25 cellular contexts compared by ENCODE assay signal in the genomic region with DNA sequence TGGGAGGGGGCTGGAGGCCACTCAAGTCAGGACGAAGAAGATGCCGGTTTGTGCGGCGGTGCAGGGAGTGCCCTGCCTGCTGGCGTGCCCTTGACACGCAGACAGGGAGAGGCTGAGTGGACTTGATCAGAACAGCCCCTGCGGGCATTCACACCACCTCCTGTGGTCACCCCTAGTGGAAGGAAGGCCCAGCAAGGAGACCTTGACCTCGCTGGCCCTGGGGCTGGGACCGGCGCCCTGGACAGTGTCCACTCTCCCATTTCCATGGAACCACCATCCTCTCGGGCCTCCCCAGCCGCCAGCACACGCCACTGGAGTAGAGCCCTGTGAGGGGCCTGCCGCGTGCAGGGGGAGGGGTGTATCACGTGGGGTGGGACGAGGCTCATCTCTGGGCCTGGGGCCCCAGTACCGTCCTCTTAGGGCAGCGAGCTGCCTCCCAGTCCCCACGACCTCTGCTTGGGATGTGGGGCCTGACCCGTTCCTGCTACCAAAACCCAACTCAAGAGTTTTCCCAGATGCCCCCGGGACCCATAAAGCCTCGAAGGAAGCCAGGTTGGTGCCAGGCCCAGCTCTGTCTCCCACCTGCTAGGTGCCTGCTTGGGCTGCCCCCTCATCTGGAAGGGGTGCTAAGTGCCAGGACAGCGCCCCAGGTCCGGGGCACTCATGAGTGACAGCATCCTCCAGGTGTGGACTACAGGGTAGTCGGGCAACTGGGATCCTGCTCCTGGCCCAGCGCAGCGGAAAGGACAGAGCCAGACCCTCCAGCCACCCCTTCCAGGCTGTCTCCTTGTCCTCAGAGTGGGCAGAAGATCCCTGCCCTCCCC.
DNase-seq lines count a peak whose midpoint lies in the region; ATAC-seq and TF ChIP-seq lines count a peak whose summit lies in the region.
"Had no signal": no experiment of that assay in that cellular context is flagged by ENCODE, and none has a peak within 500 bp of the region (broad histone marks: within the 10 kb centered on the region; RNA-seq: fewer than 3 reads in every experiment).

No MANE protein-coding gene starts in this region.

- intact Hi-C loops in lower lobe of right lung (cut with DNase I) (no loop called here), tibial artery (cut with DNase I; ENCODE audit: low total_unique reads) (no loop called here)

- no peaks in the 10 kb centered on the region for H3K36me3 Mint-ChIP-seq in activated CD8-positive, alpha-beta memory T cell treated with anti-CD3 and anti-CD28 coated beads, Interleukin-2, amount 10 ng/mL, durations not matched to agents 7 days and 5 days
- H3K36me3 Mint-ChIP-seq in chondrocyte (ENCODE audit: low read depth), result peaks cover 4% of the 10 kb centered on the region
- H3K36me3 Mint-ChIP-seq: activated naive CD8-positive, alpha-beta T cell treated with anti-CD3 and anti-CD28 coated beads, Interleukin-2, amount 10 ng/mL, durations not matched to agents 7 days and 5 days; stimulated activated memory B cell treated with anti-CD40 and anti-IgM and Interleukin-4, amounts not matched to agents 10 μg/mL and 1 μg/mL and 100 μg/mL, for 72 hours had no signal

- no peaks in the 10 kb centered on the region for H3K9me3 ChIP-seq in lower lobe of right lung
- peaks cover 0 to 4% (median 0%) of the 10 kb centered on the region in 3 donors for H3K9me3 ChIP-seq in tibial artery
- H3K9me3 ChIP-seq: body of pancreas had no signal

- TF ChIP-seq CTCF in chondrocyte (IDR thresholded peaks at IDR 0.05) (no peak), lower lobe of right lung (IDR thresholded peaks at IDR 0.05) (no peak), tibial artery (IDR thresholded peaks at IDR 0.05) (no peak)

- CTCF ChIA-PET in activated CD8-positive, alpha-beta memory T cell treated with anti-CD3 and anti-CD28 coated beads, Interleukin-2, amount 10 ng/mL, durations not matched to agents 7 days and 5 days (lab: Charles Lee), result no interaction called here

- H3K36me3 ChIP-seq in lower lobe of right lung, result no peaks in the 10 kb centered on the region
- H3K36me3 ChIP-seq in tibial artery, result no peaks in the 10 kb centered on the region
- H3K36me3 ChIP-seq: SJCRH30 had no signal

- peaks cover 4% of the 10 kb centered on the region for H3K4me1 Mint-ChIP-seq in activated CD8-positive, alpha-beta memory T cell treated with anti-CD3 and anti-CD28 coated beads, Interleukin-2, amount 10 ng/mL, durations not matched to agents 7 days and 5 days
- peaks cover 15% of the 10 kb centered on the region for H3K4me1 Mint-ChIP-seq in chondrocyte (ENCODE audit: low read depth)
- H3K4me1 Mint-ChIP-seq: activated naive CD8-positive, alpha-beta T cell treated with anti-CD3 and anti-CD28 coated beads, Interleukin-2, amount 10 ng/mL, durations not matched to agents 7 days and 5 days; activated T-helper 17 cell treated with anti-CD3 and anti-CD28 coated beads, Interleukin-2, amount 50 U/mL, for 72 hours; naive thymus-derived CD4-positive, alpha-beta T cell had no signal

- H3K27me3 Mint-ChIP-seq in activated CD8-positive, alpha-beta memory T cell treated with anti-CD3 and anti-CD28 coated beads, Interleukin-2, amount 10 ng/mL, durations not matched to agents 7 days and 5 days, result peaks cover 20% of the 10 kb centered on the region
- no peaks in the 10 kb centered on the region for H3K27me3 Mint-ChIP-seq in chondrocyte (ENCODE audit: low read depth)

- no peak overlapping the region for H3K27ac ChIP-seq in lower lobe of right lung
- peak overlapping the region; percentile 75 to 78 for H3K27ac ChIP-seq in tibial artery
- H3K27ac ChIP-seq: body of pancreas, parathyroid adenoma, PC-9, SJCRH30 had no signal

- no peaks in the 10 kb centered on the region for H3K4me1 ChIP-seq in lower lobe of right lung
- peaks cover 7 to 69% (median 65%) of the 10 kb centered on the region in 4 donors for H3K4me1 ChIP-seq in tibial artery
- H3K4me1 ChIP-seq: body of pancreas, parathyroid adenoma had no signal

- no peak for ATAC-seq in activated CD8-positive, alpha-beta memory T cell treated with anti-CD3 and anti-CD28 coated beads, Interleukin-2, amount 10 ng/mL, durations not matched to agents 7 days and 5 days
- ATAC-seq in lower lobe of right lung, result no peak
- no peak for ATAC-seq in HG03442 (IDR thresholded peaks at IDR 0.05; ENCODE audit: unreplicated experiment)
- ATAC-seq: activated T-helper 17 cell treated with anti-CD3 and anti-CD28 coated beads, Interleukin-2, amount 50 U/mL, for 72 hours; body of pancreas; effector memory CD8-positive, alpha-beta T cell; naive thymus-derived CD4-positive, alpha-beta T cell; stimulated activated memory B cell treated with anti-CD40 and anti-IgM and Interleukin-4, amounts not matched to agents 10 μg/mL and 1 μg/mL and 100 μg/mL, for 72 hours had no signal

- DNase-seq in activated CD8-positive, alpha-beta memory T cell treated with anti-CD3 and anti-CD28 coated beads, Interleukin-2, amount 50 U/mL, for 4 hours, result peak; percentile 10
- no peak for DNase-seq in activated CD8-positive, alpha-beta memory T cell treated with anti-CD3 and anti-CD28 coated beads, Interleukin-2, amount 10 ng/mL, durations not matched to agents 7 days and 5 days
- DNase-seq in chondrocyte (ENCODE audit: low spot score) (peak; percentile 83), lower lobe of right lung (peak; percentile 36), tibial artery (peak; percentile 18 to 65), SKM-1 treated with dmso at 0.1 percent for 144 hours (lab: John Stamatoyannopoulos, UW; ENCODE audit: unreplicated experiment) (no peak)
- DNase-seq in activated effector memory CD4-positive, alpha-beta T cell treated with anti-CD3 and anti-CD28 coated beads, Interleukin-2, amount 50 U/mL, for 16 hours, result no peak
- DNase-seq: 8988T; activated CD4-positive, alpha-beta T cell treated with anti-CD3 and anti-CD28 coated beads for 48 hours; activated naive CD8-positive, alpha-beta T cell treated with anti-CD3 and anti-CD28 coated beads, Interleukin-2, amount 10 ng/mL, durations not matched to agents 7 days and 5 days; DND-41; effector memory CD8-positive, alpha-beta T cell; kidney glomerular epithelial cell; mesendoderm; naive thymus-derived CD4-positive, alpha-beta T cell; NCI-H1092 treated with DMSO at 0.1 percent for 48 hours; NCI-H2029; PC-9; SJCRH30; stimulated activated CD4-positive, alpha-beta T cell treated with anti-CD3 and anti-CD28 coated beads, Interleukin-1b, Interleukin-23, amount 100 ng/mL, for 48 hours had no signal

- H3K4me3 ChIP-seq in lower lobe of right lung (no peak overlapping the region), tibial artery (no peak overlapping the region)
- H3K4me3 ChIP-seq: body of pancreas, PC-9, SJCRH30 had no signal

- H3K9me3 Mint-ChIP-seq in activated CD8-positive, alpha-beta memory T cell treated with anti-CD3 and anti-CD28 coated beads, Interleukin-2, amount 10 ng/mL, durations not matched to agents 7 days and 5 days (ENCODE audit: low read depth), result no peaks in the 10 kb centered on the region
- peaks cover 13% of the 10 kb centered on the region for H3K9me3 Mint-ChIP-seq in chondrocyte (ENCODE audit: low read depth)
- H3K9me3 Mint-ChIP-seq: activated naive CD8-positive, alpha-beta T cell treated with anti-CD3 and anti-CD28 coated beads, Interleukin-2, amount 10 ng/mL, durations not matched to agents 7 days and 5 days; activated T-helper 17 cell treated with anti-CD3 and anti-CD28 coated beads, Interleukin-2, amount 50 U/mL, for 72 hours; effector memory CD8-positive, alpha-beta T cell had no signal

- no peak overlapping the region for H3K27ac Mint-ChIP-seq in activated CD8-positive, alpha-beta memory T cell treated with anti-CD3 and anti-CD28 coated beads, Interleukin-2, amount 10 ng/mL, durations not matched to agents 7 days and 5 days
- H3K27ac Mint-ChIP-seq in chondrocyte (ENCODE audit: unreplicated experiment), result peak overlapping the region; percentile 17
- H3K27ac Mint-ChIP-seq: activated naive CD8-positive, alpha-beta T cell treated with anti-CD3 and anti-CD28 coated beads, Interleukin-2, amount 10 ng/mL, durations not matched to agents 7 days and 5 days; activated T-helper 17 cell treated with anti-CD3 and anti-CD28 coated beads, Interleukin-2, amount 50 U/mL, for 72 hours; effector memory CD8-positive, alpha-beta T cell; naive thymus-derived CD4-positive, alpha-beta T cell; stimulated activated memory B cell treated with anti-CD40 and anti-IgM and Interleukin-4, amounts not matched to agents 10 μg/mL and 1 μg/mL and 100 μg/mL, for 72 hours had no signal

- H3K27me3 ChIP-seq in lower lobe of right lung (ENCODE audit: low read depth) (no peaks in the 10 kb centered on the region), tibial artery (no peaks in the 10 kb centered on the region)
- H3K27me3 ChIP-seq: SJCRH30 had no signal

- no peak overlapping the region for H3K4me3 Mint-ChIP-seq in activated CD8-positive, alpha-beta memory T cell treated with anti-CD3 and anti-CD28 coated beads, Interleukin-2, amount 10 ng/mL, durations not matched to agents 7 days and 5 days
- H3K4me3 Mint-ChIP-seq in chondrocyte (ENCODE audit: unreplicated experiment), result no peak overlapping the region
- H3K4me3 Mint-ChIP-seq: activated naive CD8-positive, alpha-beta T cell treated with anti-CD3 and anti-CD28 coated beads, Interleukin-2, amount 10 ng/mL, durations not matched to agents 7 days and 5 days; activated T-helper 17 cell treated with anti-CD3 and anti-CD28 coated beads, Interleukin-2, amount 50 U/mL, for 72 hours; effector memory CD8-positive, alpha-beta T cell; naive thymus-derived CD4-positive, alpha-beta T cell; stimulated activated memory B cell treated with anti-CD40 and anti-IgM and Interleukin-4, amounts not matched to agents 10 μg/mL and 1 μg/mL and 100 μg/mL, for 72 hours had no signal

Comparison
In these comparisons a context has a peak if more than half of its experiments do, and no peak if none do; other contexts are left out.
1. DNase-seq: peak in activated CD8-positive, alpha-beta memory T cell treated with anti-CD3 and anti-CD28 coated beads, Interleukin-2, amount 50 U/mL, for 4 hours (single experiment), chondrocyte (single experiment), lower lobe of right lung (single experiment) and tibial artery (2 of 2); none in activated CD8-positive, alpha-beta memory T cell treated with anti-CD3 and anti-CD28 coated beads, Interleukin-2, amount 10 ng/mL, durations not matched to agents 7 days and 5 days (single experiment), SKM-1 treated with dmso at 0.1 percent for 144 hours (single experiment) and activated effector memory CD4-positive, alpha-beta T cell treated with anti-CD3 and anti-CD28 coated beads, Interleukin-2, amount 50 U/mL, for 16 hours (single experiment).